Comparison of ENCODE assay signal across 2 cellular contexts in the genomic region with DNA sequence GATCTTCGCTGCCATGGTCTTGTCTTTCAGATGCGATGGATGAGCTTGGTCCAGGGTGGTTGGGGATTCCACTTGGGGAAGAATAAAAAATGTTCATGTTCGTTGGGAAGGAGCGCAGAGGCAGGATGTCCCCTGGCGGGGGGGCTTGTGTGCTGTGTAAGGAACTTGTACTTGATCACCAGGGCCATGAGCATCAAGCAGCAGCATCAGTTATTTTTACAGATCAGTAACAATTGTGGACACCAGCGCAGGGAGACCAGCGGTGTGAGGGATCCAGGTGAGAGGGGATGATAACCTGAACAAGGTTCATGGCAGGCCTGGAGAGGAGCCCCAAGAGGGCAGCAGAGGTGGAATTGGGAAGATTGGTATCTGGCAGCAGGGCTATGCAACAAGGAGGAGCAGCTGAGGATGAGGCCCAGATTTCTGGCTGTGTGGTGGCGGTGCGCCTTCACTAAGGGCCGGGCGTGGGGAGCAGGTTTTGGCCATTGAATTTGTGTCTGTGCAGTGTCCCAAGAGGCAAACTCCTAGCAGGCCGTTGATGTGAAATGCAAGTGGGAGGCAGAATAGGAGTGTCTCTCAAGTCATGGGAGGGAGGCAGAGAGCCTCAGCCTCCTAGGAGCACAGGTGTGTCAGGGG.
TF ChIP-seq lines count a peak whose summit lies in the region.

No MANE protein-coding gene starts in this region.

TF ChIP-seq in GM23338, 12 proteins besides CTCF, POLR2A, EP300 and RAD21 (continued from another document):
- TF ChIP-seq, protein P1, sequence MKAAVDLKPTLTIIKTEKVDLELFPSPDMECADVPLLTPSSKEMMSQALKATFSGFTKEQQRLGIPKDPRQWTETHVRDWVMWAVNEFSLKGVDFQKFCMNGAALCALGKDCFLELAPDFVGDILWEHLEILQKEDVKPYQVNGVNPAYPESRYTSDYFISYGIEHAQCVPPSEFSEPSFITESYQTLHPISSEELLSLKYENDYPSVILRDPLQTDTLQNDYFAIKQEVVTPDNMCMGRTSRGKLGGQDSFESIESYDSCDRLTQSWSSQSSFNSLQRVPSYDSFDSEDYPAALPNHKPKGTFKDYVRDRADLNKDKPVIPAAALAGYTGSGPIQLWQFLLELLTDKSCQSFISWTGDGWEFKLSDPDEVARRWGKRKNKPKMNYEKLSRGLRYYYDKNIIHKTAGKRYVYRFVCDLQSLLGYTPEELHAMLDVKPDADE (IDR thresholded peaks at IDR 0.05) = no peak

TF ChIP-seq in neural cell, 6 proteins besides CTCF, POLR2A, EP300 and RAD21 (continued from another document):
- no peak for TF ChIP-seq REST (IDR thresholded peaks at IDR 0.05; ENCODE audit: borderline replicate concordance)
- TF ChIP-seq TAF1 (IDR thresholded peaks at IDR 0.05; ENCODE audit: low read depth) = no peak
- no peak for TF ChIP-seq SMC3 (conservative IDR thresholded peaks at IDR 0.05; ENCODE audit: poor library complexity)
- TF ChIP-seq EZH2 (IDR thresholded peaks at IDR 0.05; ENCODE audit: borderline replicate concordance, insufficient read depth, low read length, poor library complexity, severe bottlenecking) = no peak
- no peak for TF ChIP-seq MXI1 (conservative IDR thresholded peaks at IDR 0.05; ENCODE audit: poor library complexity, severe bottlenecking)
TF ChIP-seq in neural cell: peak in this region for 0.
